ENCODE assay signal across 1 cellular context in the genomic region with DNA sequence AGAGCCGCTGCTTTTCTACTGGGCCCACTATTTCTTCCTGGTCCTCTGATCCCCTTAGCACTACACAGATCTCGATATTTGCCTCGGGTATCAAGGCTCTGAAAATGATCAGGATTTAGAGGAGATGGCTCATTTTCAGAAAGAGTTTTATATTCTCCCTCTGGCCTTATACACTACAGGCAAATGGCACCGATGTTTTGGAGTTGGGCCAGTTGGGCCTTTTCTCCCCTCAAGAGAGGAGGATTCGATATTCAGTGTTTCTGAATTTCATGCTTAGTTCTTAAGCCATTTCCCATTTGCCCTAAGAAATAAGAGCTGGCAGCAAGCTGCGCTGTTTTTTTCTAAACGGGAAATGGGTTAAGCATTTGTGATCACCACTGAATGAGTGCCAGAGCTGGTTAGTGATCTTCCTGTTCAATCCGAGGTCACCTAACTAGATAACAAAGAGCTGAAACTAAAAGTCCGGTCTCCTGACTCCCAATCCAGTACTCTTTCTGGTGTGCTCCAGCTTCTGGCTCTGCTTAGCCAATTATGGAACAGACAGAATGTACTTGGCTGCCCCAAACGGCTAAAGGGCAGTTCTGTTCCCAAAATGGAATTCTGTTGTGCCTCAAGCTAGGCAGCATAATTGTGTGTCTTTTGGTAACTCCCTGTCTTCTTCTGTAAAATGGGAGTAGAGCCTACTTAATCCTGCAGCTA.
TF ChIP-seq lines count a peak whose summit lies in the region.

No MANE protein-coding gene starts in this region.

TF ChIP-seq in HepG2, 621 proteins besides CTCF, POLR2A, EP300 and RAD21 (continues in another document):
- TF ChIP-seq ZNF446 (CRISPR knock-in tag; IDR thresholded peaks at IDR 0.05), result no peak
- no peak for TF ChIP-seq ZBTB26 (CRISPR knock-in tag; IDR thresholded peaks at IDR 0.05; ENCODE audit: borderline replicate concordance)
- TF ChIP-seq KAT8 (CRISPR knock-in tag; IDR thresholded peaks at IDR 0.05), result no peak
- TF ChIP-seq AKAP8 (CRISPR knock-in tag; IDR thresholded peaks at IDR 0.05), result no peak
- TF ChIP-seq ZNF605 (CRISPR knock-in tag; IDR thresholded peaks at IDR 0.05), result 0 out of 2 replicates have a peak, but pooled peaks have one; percentile 38
- no peak for TF ChIP-seq ZFP36L2 (CRISPR knock-in tag; IDR thresholded peaks at IDR 0.05)
- TF ChIP-seq AGO2 (optimal IDR thresholded peaks at IDR 0.05; ENCODE audit: low read depth, low read length), result no peak
- no peak for TF ChIP-seq GZF1 (CRISPR knock-in tag; IDR thresholded peaks at IDR 0.05)
- TF ChIP-seq ZNF503 (CRISPR knock-in tag; IDR thresholded peaks at IDR 0.05), result 0 out of 2 replicates have a peak, but pooled peaks have one; percentile 43
- TF ChIP-seq SMAD9 (CRISPR knock-in tag; IDR thresholded peaks at IDR 0.05), result no peak
- TF ChIP-seq FOXP4 (CRISPR knock-in tag; IDR thresholded peaks at IDR 0.05), result no peak
- TF ChIP-seq NFIB (CRISPR knock-in tag; IDR thresholded peaks at IDR 0.05; ENCODE audit: borderline replicate concordance), result 0 out of 2 replicates have a peak, but pooled peaks have one; percentile 34
- no peak for TF ChIP-seq SRSF4 (IDR thresholded peaks at IDR 0.05; ENCODE audit: low read depth, low read length, poor library complexity, severe bottlenecking)
- 0 out of 2 replicates have a peak, but pooled peaks have one; percentile 24 for TF ChIP-seq BRD4 (CRISPR knock-in tag; IDR thresholded peaks at IDR 0.05)
- TF ChIP-seq GATAD2A (CRISPR knock-in tag; IDR thresholded peaks at IDR 0.05), result no peak
- no peak for TF ChIP-seq SNAPC2 (CRISPR knock-in tag; IDR thresholded peaks at IDR 0.05)
- TF ChIP-seq ATF6 (CRISPR knock-in tag; conservative IDR thresholded peaks at IDR 0.05), result no peak
- no peak for TF ChIP-seq HMGXB3 (CRISPR knock-in tag; IDR thresholded peaks at IDR 0.05; ENCODE audit: borderline replicate concordance)
- no peak for TF ChIP-seq IKZF5 (CRISPR knock-in tag; IDR thresholded peaks at IDR 0.05)
- TF ChIP-seq FOXP1 (IDR thresholded peaks at IDR 0.05), result no peak
- TF ChIP-seq FOXP1 (CRISPR knock-in tag; IDR thresholded peaks at IDR 0.05), result no peak
- TF ChIP-seq, protein P1, sequence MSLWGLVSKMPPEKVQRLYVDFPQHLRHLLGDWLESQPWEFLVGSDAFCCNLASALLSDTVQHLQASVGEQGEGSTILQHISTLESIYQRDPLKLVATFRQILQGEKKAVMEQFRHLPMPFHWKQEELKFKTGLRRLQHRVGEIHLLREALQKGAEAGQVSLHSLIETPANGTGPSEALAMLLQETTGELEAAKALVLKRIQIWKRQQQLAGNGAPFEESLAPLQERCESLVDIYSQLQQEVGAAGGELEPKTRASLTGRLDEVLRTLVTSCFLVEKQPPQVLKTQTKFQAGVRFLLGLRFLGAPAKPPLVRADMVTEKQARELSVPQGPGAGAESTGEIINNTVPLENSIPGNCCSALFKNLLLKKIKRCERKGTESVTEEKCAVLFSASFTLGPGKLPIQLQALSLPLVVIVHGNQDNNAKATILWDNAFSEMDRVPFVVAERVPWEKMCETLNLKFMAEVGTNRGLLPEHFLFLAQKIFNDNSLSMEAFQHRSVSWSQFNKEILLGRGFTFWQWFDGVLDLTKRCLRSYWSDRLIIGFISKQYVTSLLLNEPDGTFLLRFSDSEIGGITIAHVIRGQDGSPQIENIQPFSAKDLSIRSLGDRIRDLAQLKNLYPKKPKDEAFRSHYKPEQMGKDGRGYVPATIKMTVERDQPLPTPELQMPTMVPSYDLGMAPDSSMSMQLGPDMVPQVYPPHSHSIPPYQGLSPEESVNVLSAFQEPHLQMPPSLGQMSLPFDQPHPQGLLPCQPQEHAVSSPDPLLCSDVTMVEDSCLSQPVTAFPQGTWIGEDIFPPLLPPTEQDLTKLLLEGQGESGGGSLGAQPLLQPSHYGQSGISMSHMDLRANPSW (CRISPR knock-in tag; IDR thresholded peaks at IDR 0.05; ENCODE audit: borderline replicate concordance), result no peak
- peak; percentile 66 for TF ChIP-seq ZNF629 (CRISPR knock-in tag; conservative IDR thresholded peaks at IDR 0.05)
- TF ChIP-seq KDM5B (CRISPR knock-in tag; IDR thresholded peaks at IDR 0.05; ENCODE audit: borderline replicate concordance), result no peak
- TF ChIP-seq BRCA1 (CRISPR knock-in tag; IDR thresholded peaks at IDR 0.05), result no peak
- 0 out of 2 replicates have a peak, but pooled peaks have one; percentile 11 for TF ChIP-seq ZFY (CRISPR knock-in tag; IDR thresholded peaks at IDR 0.05)
- no peak for TF ChIP-seq RARG (CRISPR knock-in tag; IDR thresholded peaks at IDR 0.05; ENCODE audit: low read depth)
- TF ChIP-seq TEAD2 (CRISPR knock-in tag; IDR thresholded peaks at IDR 0.05), result no peak
- TF ChIP-seq ZNF234 (CRISPR knock-in tag; conservative IDR thresholded peaks at IDR 0.05), result no peak
- no peak for TF ChIP-seq PCBP2 (optimal IDR thresholded peaks at IDR 0.05; ENCODE audit: low read depth, low read length, poor library complexity, severe bottlenecking)
- TF ChIP-seq ZMYM3 (CRISPR knock-in tag; IDR thresholded peaks at IDR 0.05), result no peak
- TF ChIP-seq ZNF34 (CRISPR knock-in tag; IDR thresholded peaks at IDR 0.05; ENCODE audit: borderline replicate concordance), result no peak
- TF ChIP-seq PLRG1 (conservative IDR thresholded peaks at IDR 0.05), result no peak
- TF ChIP-seq MAFG (CRISPR knock-in tag; IDR thresholded peaks at IDR 0.05), result no peak
- TF ChIP-seq SKI (IDR thresholded peaks at IDR 0.05; ENCODE audit: partially characterized antibody), result no peak
- TF ChIP-seq TBP (CRISPR knock-in tag; IDR thresholded peaks at IDR 0.05), result no peak
- no peak for TF ChIP-seq KLF9 (CRISPR knock-in tag; IDR thresholded peaks at IDR 0.05; ENCODE audit: low read depth)
- TF ChIP-seq GABPA (IDR thresholded peaks at IDR 0.05; ENCODE audit: low read depth, low read length), result no peak
- no peak for TF ChIP-seq GABPA (CRISPR knock-in tag; IDR thresholded peaks at IDR 0.05; ENCODE audit: low read depth)
- no peak for TF ChIP-seq SNAI1 (CRISPR knock-in tag; IDR thresholded peaks at IDR 0.05; ENCODE audit: borderline replicate concordance)
- TF ChIP-seq, protein P2, sequence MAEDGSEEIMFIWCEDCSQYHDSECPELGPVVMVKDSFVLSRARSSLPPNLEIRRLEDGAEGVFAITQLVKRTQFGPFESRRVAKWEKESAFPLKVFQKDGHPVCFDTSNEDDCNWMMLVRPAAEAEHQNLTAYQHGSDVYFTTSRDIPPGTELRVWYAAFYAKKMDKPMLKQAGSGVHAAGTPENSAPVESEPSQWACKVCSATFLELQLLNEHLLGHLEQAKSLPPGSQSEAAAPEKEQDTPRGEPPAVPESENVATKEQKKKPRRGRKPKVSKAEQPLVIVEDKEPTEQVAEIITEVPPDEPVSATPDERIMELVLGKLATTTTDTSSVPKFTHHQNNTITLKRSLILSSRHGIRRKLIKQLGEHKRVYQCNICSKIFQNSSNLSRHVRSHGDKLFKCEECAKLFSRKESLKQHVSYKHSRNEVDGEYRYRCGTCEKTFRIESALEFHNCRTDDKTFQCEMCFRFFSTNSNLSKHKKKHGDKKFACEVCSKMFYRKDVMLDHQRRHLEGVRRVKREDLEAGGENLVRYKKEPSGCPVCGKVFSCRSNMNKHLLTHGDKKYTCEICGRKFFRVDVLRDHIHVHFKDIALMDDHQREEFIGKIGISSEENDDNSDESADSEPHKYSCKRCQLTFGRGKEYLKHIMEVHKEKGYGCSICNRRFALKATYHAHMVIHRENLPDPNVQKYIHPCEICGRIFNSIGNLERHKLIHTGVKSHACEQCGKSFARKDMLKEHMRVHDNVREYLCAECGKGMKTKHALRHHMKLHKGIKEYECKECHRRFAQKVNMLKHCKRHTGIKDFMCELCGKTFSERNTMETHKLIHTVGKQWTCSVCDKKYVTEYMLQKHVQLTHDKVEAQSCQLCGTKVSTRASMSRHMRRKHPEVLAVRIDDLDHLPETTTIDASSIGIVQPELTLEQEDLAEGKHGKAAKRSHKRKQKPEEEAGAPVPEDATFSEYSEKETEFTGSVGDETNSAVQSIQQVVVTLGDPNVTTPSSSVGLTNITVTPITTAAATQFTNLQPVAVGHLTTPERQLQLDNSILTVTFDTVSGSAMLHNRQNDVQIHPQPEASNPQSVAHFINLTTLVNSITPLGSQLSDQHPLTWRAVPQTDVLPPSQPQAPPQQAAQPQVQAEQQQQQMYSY (CRISPR knock-in tag; IDR thresholded peaks at IDR 0.05), result peak; percentile 45; the same call in 1 of the 2 replicates
- no peak for TF ChIP-seq ZNF20 (CRISPR knock-in tag; IDR thresholded peaks at IDR 0.05)
